Comparison of ENCODE assay signal across 10 cellular contexts in the genomic region with DNA sequence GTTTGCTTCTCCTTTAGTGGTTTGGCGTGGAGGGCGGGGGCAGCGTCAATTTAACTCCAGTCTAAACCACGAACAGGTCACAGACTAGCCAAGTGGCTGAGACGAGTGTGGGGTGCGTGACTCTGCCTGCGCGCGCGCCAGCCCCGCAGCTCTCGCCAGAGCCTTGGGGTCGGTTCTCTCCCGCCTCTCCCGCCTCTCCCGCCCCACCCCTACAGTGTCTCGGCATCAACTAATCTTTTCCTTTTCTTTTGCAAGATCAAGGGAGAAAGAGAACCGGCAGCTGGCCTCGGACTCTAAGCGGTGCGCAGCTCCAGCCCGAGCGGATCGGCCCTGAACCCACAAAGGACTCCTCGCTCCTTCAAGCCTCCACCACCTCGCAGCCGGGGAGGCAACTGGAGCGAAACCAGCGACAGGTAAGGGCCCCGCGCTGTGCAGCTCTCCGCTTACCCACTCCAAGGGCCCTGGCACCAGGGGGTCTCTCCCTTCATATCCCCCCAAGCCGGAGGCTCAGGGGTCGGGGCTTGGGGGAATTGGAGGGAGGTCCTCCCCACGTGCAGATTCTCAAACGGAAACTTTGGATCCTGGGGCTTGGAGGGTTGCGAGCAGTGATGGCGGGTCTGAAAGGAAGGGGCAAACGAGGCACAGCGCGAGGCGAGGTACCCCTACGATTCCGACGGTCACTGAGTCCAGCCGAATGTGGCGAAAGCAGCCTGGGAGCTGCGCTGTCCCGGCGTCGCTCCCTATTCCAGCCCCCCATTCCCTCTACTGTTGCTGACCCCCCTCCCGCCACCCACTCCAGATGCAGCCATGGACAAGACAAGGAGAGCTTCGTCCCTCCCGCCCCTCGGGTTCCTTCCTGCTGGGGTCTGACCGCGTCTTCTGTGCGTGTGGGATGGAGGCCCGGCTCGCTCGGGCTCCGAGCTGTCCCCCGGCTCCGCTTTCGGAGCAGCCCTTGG. TPM values are rescaled to one million over a fixed set of nuclear protein-coding genes. Genes with fewer than 3 reads are reported as not detected.
DNase-seq lines count a peak whose midpoint lies in the region; ATAC-seq and TF ChIP-seq lines count a peak whose summit lies in the region.
"Had no signal": no experiment of that assay in that cellular context is flagged by ENCODE, and none has a peak within 500 bp of the region (broad histone marks: within the 10 kb centered on the region; RNA-seq: fewer than 3 reads in every experiment).

No MANE protein-coding gene starts in this region.

- no peaks in the 10 kb centered on the region for H3K79me1 ChIP-seq in trophoblast cell (ENCODE audit: low read length)

- H3K4me3 ChIP-seq in WERI-Rb-1 (ENCODE audit: low read depth, low read length) (peak overlapping the region; percentile 69), trophoblast cell (ENCODE audit: low read depth, low read length) (no peak overlapping the region)

- H2BK5ac ChIP-seq in trophoblast cell (ENCODE audit: low read depth, low read length, poor library complexity) = no peak overlapping the region

- no peaks in the 10 kb centered on the region for H3K36me3 ChIP-seq in WERI-Rb-1
- no peaks in the 10 kb centered on the region for H3K36me3 ChIP-seq in trophoblast cell (ENCODE audit: control insufficient read depth in 1 of 2, insufficient read depth in 2 of 2, low read length in 2 of 2)

- H3K14ac ChIP-seq in trophoblast cell (ENCODE audit: low read length) = no peak overlapping the region

- H3K18ac ChIP-seq in trophoblast cell (ENCODE audit: low read length) = no peak overlapping the region

- H3K4me2 ChIP-seq in trophoblast cell (ENCODE audit: low read length) = peak overlapping the region; percentile 65

- peak; percentile 55 for ATAC-seq in left ventricle myocardium superior
- no peak for ATAC-seq in GM19395 (IDR thresholded peaks at IDR 0.05; ENCODE audit: unreplicated experiment)
- ATAC-seq in GM21529 (IDR thresholded peaks at IDR 0.05; ENCODE audit: unreplicated experiment) = no peak

- TF ChIP-seq CTCF in WERI-Rb-1 (IDR thresholded peaks at IDR 0.05; ENCODE audit: low read depth, low read length) = no peak

- peaks cover 3 to 12% of the 10 kb centered on the region in 2 experiments for H3K4me1 ChIP-seq in trophoblast cell (ENCODE audit: control insufficient read depth in 1 of 2, insufficient read depth in 2 of 2, low read length in 2 of 2)

- H2AFZ ChIP-seq in trophoblast cell (ENCODE audit: insufficient read depth, low read length, poor library complexity) = no peak overlapping the region

- no peak overlapping the region for H2BK120ac ChIP-seq in trophoblast cell (ENCODE audit: insufficient read depth, low read length, poor library complexity)

- no peak overlapping the region for H3K27ac ChIP-seq in WERI-Rb-1
- H3K27ac ChIP-seq in trophoblast cell (ENCODE audit: low read depth, low read length) = no peak overlapping the region

- intact Hi-C loops in left ventricle myocardium superior (cut with micrococcal nuclease) = no loop called here

- H3K79me2 ChIP-seq in trophoblast cell (ENCODE audit: control insufficient read depth, insufficient read depth, low read length, poor library complexity) = no peaks in the 10 kb centered on the region

- no peaks in the 10 kb centered on the region for H3K9me3 ChIP-seq in WERI-Rb-1 (ENCODE audit: severe bottlenecking)
- H3K9me3 ChIP-seq in trophoblast cell (ENCODE audit: insufficient read depth, low read depth, low read length) = peaks cover 3% of the 10 kb centered on the region

- no peak overlapping the region for H4K12ac ChIP-seq in trophoblast cell (ENCODE audit: low read depth, low read length)

- no peak overlapping the region for H2AK5ac ChIP-seq in trophoblast cell (ENCODE audit: low read length)

- H3K4ac ChIP-seq in trophoblast cell (ENCODE audit: low read depth, low read length) = no peak overlapping the region

- H3K27me3 ChIP-seq in WERI-Rb-1 (ENCODE audit: insufficient read depth, low read depth, severe bottlenecking) (peaks cover 47% of the 10 kb centered on the region), trophoblast cell (ENCODE audit: insufficient read depth, low read length) (peaks cover 49% of the 10 kb centered on the region)

- H3K9ac ChIP-seq in trophoblast cell (ENCODE audit: low read length) = no peak overlapping the region

- H4K91ac ChIP-seq in trophoblast cell (ENCODE audit: low read depth, low read length) = no peak overlapping the region

- no peak overlapping the region for H2BK12ac ChIP-seq in trophoblast cell (ENCODE audit: low read length)

- no peak overlapping the region for H4K8ac ChIP-seq in trophoblast cell (ENCODE audit: low read depth, low read length)

- H3K23ac ChIP-seq in trophoblast cell (ENCODE audit: low read length) = no peak overlapping the region

- no CpG with 5 or more reads among the region's 65 CpGs for WGBS in trophoblast cell (ENCODE audit: extremely low coverage, insufficient coverage, insufficient read length)

- DNase-seq in ELF-1 (ENCODE audit: low read depth, low spot score) (peak; percentile 22), WERI-Rb-1 (peak; percentile 46), left ventricle myocardium superior (peak; percentile 49), trophoblast cell (no peak), T-helper 1 cell (no peak), GM19240 (ENCODE audit: insufficient read length, low spot score) (no peak)
- DNase-seq: activated CD4-positive, alpha-beta T cell treated with anti-CD3 and anti-CD28 coated beads, Interleukin-2, amount 50 U/mL, for 1 hour; midbrain had no signal

RNA-seq across cellular contexts. Expression of gene CHRM2, which starts 0.8 kb away (rescaled TPM):
- 89.0 TPM for total RNA-seq in left ventricle myocardium superior
- 0.03 and 0.04 TPM in 2 replicates for polyA plus RNA-seq in trophoblast cell (2013)

Comparison
In these comparisons a context has a peak if more than half of its experiments do, and no peak if none do; other contexts are left out.
1. DNase-seq: peak in ELF-1 (single experiment), WERI-Rb-1 (single experiment) and left ventricle myocardium superior (single experiment); none in trophoblast cell (0 of 2), T-helper 1 cell (0 of 5) and GM19240 (single experiment).